In genomic region chr7:45068236-45069023, GRCh38 we compare ENCODE assay signal across 19 cellular contexts. TPM values are rescaled to one million over a fixed set of nuclear protein-coding genes. Genes with fewer than 3 reads are reported as not detected.
DNase-seq lines count a peak whose midpoint lies in the region; ATAC-seq and TF ChIP-seq lines count a peak whose summit lies in the region.
"Had no signal": no experiment of that assay in that cellular context is flagged by ENCODE, and none has a peak within 500 bp of the region (broad histone marks: within the 10 kb centered on the region; RNA-seq: fewer than 3 reads in every experiment).

No MANE protein-coding gene starts in this region.

- POLR2A ChIA-PET in activated CD4-positive, alpha-beta memory T cell treated with anti-CD3 and anti-CD28 coated beads for 36 hours (lab: Charles Lee): no interaction called here

- no peak for ATAC-seq in stimulated activated naive B cell treated with anti-CD40 and anti-IgM and Interleukin-4, amounts not matched to agents 10 μg/mL and 1 μg/mL and 100 μg/mL, for 72 hours (replicated peaks)
- no peak for ATAC-seq in HG03565 (IDR thresholded peaks at IDR 0.05; ENCODE audit: unreplicated experiment)
- ATAC-seq: T-cell had no signal

- H3K27me3 ChIP-seq in MM.1S (replicated peaks; ENCODE audit: insufficient read depth, low read length): no peaks in the 10 kb centered on the region
- H3K27me3 ChIP-seq: suprapubic skin had no signal

- peaks cover 15% of the 10 kb centered on the region; the same call in 1 of the 2 replicates for H4K20me1 ChIP-seq in MM.1S (ENCODE audit: insufficient read depth, low read length)

- H3K9ac ChIP-seq in MM.1S (ENCODE audit: low read length): no peak overlapping the region

- H3K4me3 ChIP-seq in MM.1S (ENCODE audit: low read length): no peak overlapping the region
- H3K4me3 ChIP-seq: HAP-1, suprapubic skin had no signal

- no peak overlapping the region for H3K27ac ChIP-seq in MM.1S (ENCODE audit: low read length)
- H3K27ac ChIP-seq: suprapubic skin had no signal

- H3K4me2 ChIP-seq in MM.1S (ENCODE audit: low read depth, low read length): no peak overlapping the region

- CTCF ChIA-PET in activated CD4-positive, alpha-beta memory T cell treated with anti-CD3 and anti-CD28 coated beads for 36 hours (lab: Charles Lee): interaction anchor here (2.1 kb wide), 1 partner anchor 68 kb away, joined by 7 read pairs; no protein-coding TSS in a partner anchor

- DNase-seq in activated naive CD8-positive, alpha-beta T cell treated with anti-CD3 and anti-CD28 coated beads for 36 hours: no peak
- DNase-seq in activated CD4-positive, alpha-beta memory T cell treated with anti-CD3 and anti-CD28 coated beads for 36 hours: no peak
- DNase-seq in immature natural killer cell: no peak
- no peak for DNase-seq in stimulated activated naive B cell treated with anti-CD40 and anti-IgM and Interleukin-4, amounts not matched to agents 10 μg/mL and 1 μg/mL and 100 μg/mL, for 72 hours
- no peak for DNase-seq in MM.1S
- no peak for DNase-seq in OCI-M2 (lab: John Stamatoyannopoulos, UW; ENCODE audit: unreplicated experiment)
- DNase-seq: activated B cell treated with CpG ODN at 0.5 μM for 24 hours; activated CD8-positive, alpha-beta memory T cell treated with anti-CD3 and anti-CD28 coated beads, Interleukin-2, amount 50 U/mL, for 4 hours; effector CD4-positive, alpha-beta T cell; KG1; NCI-H1930; Right ventricle myocardium superior; T-cell had no signal

- no peaks in the 10 kb centered on the region for H3K4me1 ChIP-seq in MM.1S (ENCODE audit: low read length)
- H3K4me1 ChIP-seq: HAP-1 had no signal

- H2AFZ ChIP-seq in MM.1S (ENCODE audit: low read length): no peak overlapping the region

- TF ChIP-seq CTCF in MM.1S (IDR thresholded peaks at IDR 0.05; ENCODE audit: low read length): no peak

- no peaks in the 10 kb centered on the region for H3K9me3 Mint-ChIP-seq in activated naive CD8-positive, alpha-beta T cell (ENCODE audit: low read depth)
- no peaks in the 10 kb centered on the region for H3K9me3 Mint-ChIP-seq in activated naive CD8-positive, alpha-beta T cell treated with anti-CD3 and anti-CD28 coated beads for 36 hours
- no peaks in the 10 kb centered on the region for H3K9me3 Mint-ChIP-seq in activated CD4-positive, alpha-beta memory T cell treated with anti-CD3 and anti-CD28 coated beads for 36 hours
- H3K9me3 Mint-ChIP-seq in immature natural killer cell: no peaks in the 10 kb centered on the region
- no peaks in the 10 kb centered on the region for H3K9me3 Mint-ChIP-seq in stimulated activated naive B cell treated with anti-CD40 and anti-IgM and Interleukin-4, amounts not matched to agents 10 μg/mL and 1 μg/mL and 100 μg/mL, for 72 hours
- H3K9me3 Mint-ChIP-seq: activated B cell treated with CpG ODN at 0.5 μM for 24 hours, nephron, T-cell had no signal

- peaks cover 15% of the 10 kb centered on the region for H3K4me1 Mint-ChIP-seq in activated naive CD8-positive, alpha-beta T cell (ENCODE audit: low read depth)
- H3K4me1 Mint-ChIP-seq in activated naive CD8-positive, alpha-beta T cell treated with anti-CD3 and anti-CD28 coated beads for 36 hours: peaks cover 9% of the 10 kb centered on the region
- peaks cover 7% of the 10 kb centered on the region for H3K4me1 Mint-ChIP-seq in activated CD4-positive, alpha-beta memory T cell treated with anti-CD3 and anti-CD28 coated beads for 36 hours (ENCODE audit: low read depth)
- H3K4me1 Mint-ChIP-seq in immature natural killer cell: peaks cover 66 to 75% of the 10 kb centered on the region in 2 donors
- peaks cover 31 to 56% of the 10 kb centered on the region in 2 donors for H3K4me1 Mint-ChIP-seq in stimulated activated naive B cell treated with anti-CD40 and anti-IgM and Interleukin-4, amounts not matched to agents 10 μg/mL and 1 μg/mL and 100 μg/mL, for 72 hours
- H3K4me1 Mint-ChIP-seq: nephron had no signal

- no peak overlapping the region for H3K4me3 Mint-ChIP-seq in activated naive CD8-positive, alpha-beta T cell
- no peak overlapping the region for H3K4me3 Mint-ChIP-seq in activated naive CD8-positive, alpha-beta T cell treated with anti-CD3 and anti-CD28 coated beads for 36 hours
- H3K4me3 Mint-ChIP-seq in activated CD4-positive, alpha-beta memory T cell treated with anti-CD3 and anti-CD28 coated beads for 36 hours: no peak overlapping the region
- peak overlapping the region in 1 of 5 donors; percentile 36 for H3K4me3 Mint-ChIP-seq in immature natural killer cell
- peak overlapping the region in 1 of 2 donors; percentile 17 for H3K4me3 Mint-ChIP-seq in stimulated activated naive B cell treated with anti-CD40 and anti-IgM and Interleukin-4, amounts not matched to agents 10 μg/mL and 1 μg/mL and 100 μg/mL, for 72 hours
- H3K4me3 Mint-ChIP-seq: activated B cell treated with CpG ODN at 0.5 μM for 24 hours, nephron, T-cell had no signal

- H3K79me2 ChIP-seq in MM.1S (ENCODE audit: low read length): peaks cover 91% of the 10 kb centered on the region

- peak overlapping the region; percentile 61 for H3K27ac Mint-ChIP-seq in activated naive CD8-positive, alpha-beta T cell
- H3K27ac Mint-ChIP-seq in activated naive CD8-positive, alpha-beta T cell treated with anti-CD3 and anti-CD28 coated beads for 36 hours: no peak overlapping the region
- H3K27ac Mint-ChIP-seq in activated CD4-positive, alpha-beta memory T cell treated with anti-CD3 and anti-CD28 coated beads for 36 hours: peak overlapping the region; percentile 28
- H3K27ac Mint-ChIP-seq in immature natural killer cell: peak overlapping the region in 4 of 6 donors; percentile 40 to 72 (median 60)
- peak overlapping the region; percentile 69 for H3K27ac Mint-ChIP-seq in stimulated activated naive B cell treated with anti-CD40 and anti-IgM and Interleukin-4, amounts not matched to agents 10 μg/mL and 1 μg/mL and 100 μg/mL, for 72 hours
- H3K27ac Mint-ChIP-seq: activated B cell treated with CpG ODN at 0.5 μM for 24 hours, nephron had no signal

- H3K27me3 Mint-ChIP-seq in activated naive CD8-positive, alpha-beta T cell: no peaks in the 10 kb centered on the region
- H3K27me3 Mint-ChIP-seq in activated naive CD8-positive, alpha-beta T cell treated with anti-CD3 and anti-CD28 coated beads for 36 hours: no peaks in the 10 kb centered on the region
- no peaks in the 10 kb centered on the region for H3K27me3 Mint-ChIP-seq in activated CD4-positive, alpha-beta memory T cell treated with anti-CD3 and anti-CD28 coated beads for 36 hours
- H3K27me3 Mint-ChIP-seq in immature natural killer cell (ENCODE audit: low read depth in 3 of 3): peaks cover 0 to 4% (median 2%) of the 10 kb centered on the region in 3 donors
- no peaks in the 10 kb centered on the region for H3K27me3 Mint-ChIP-seq in stimulated activated naive B cell treated with anti-CD40 and anti-IgM and Interleukin-4, amounts not matched to agents 10 μg/mL and 1 μg/mL and 100 μg/mL, for 72 hours
- H3K27me3 Mint-ChIP-seq: activated B cell treated with CpG ODN at 0.5 μM for 24 hours, T-cell had no signal

- H3F3A ChIP-seq in MM.1S (ENCODE audit: insufficient read depth, low read length): no peaks in the 10 kb centered on the region

- peaks cover 3% of the 10 kb centered on the region for H3K36me3 Mint-ChIP-seq in activated naive CD8-positive, alpha-beta T cell
- peaks cover 13% of the 10 kb centered on the region for H3K36me3 Mint-ChIP-seq in activated naive CD8-positive, alpha-beta T cell treated with anti-CD3 and anti-CD28 coated beads for 36 hours
- peaks cover 48% of the 10 kb centered on the region for H3K36me3 Mint-ChIP-seq in activated CD4-positive, alpha-beta memory T cell treated with anti-CD3 and anti-CD28 coated beads for 36 hours
- H3K36me3 Mint-ChIP-seq in immature natural killer cell: peaks cover 0 to 44% (median 27%) of the 10 kb centered on the region in 3 donors
- peaks cover 51 to 79% of the 10 kb centered on the region in 2 donors for H3K36me3 Mint-ChIP-seq in stimulated activated naive B cell treated with anti-CD40 and anti-IgM and Interleukin-4, amounts not matched to agents 10 μg/mL and 1 μg/mL and 100 μg/mL, for 72 hours

- H3K9me2 ChIP-seq in MM.1S (replicated peaks; ENCODE audit: insufficient read depth, low read length): no peaks in the 10 kb centered on the region

- H3K36me3 ChIP-seq in MM.1S (replicated peaks; ENCODE audit: insufficient read depth, low read length): peaks cover 24% of the 10 kb centered on the region
- H3K36me3 ChIP-seq: HAP-1 had no signal

- no peaks in the 10 kb centered on the region for H3K9me3 ChIP-seq in MM.1S (replicated peaks; ENCODE audit: insufficient read depth, low read length)
- H3K9me3 ChIP-seq: HAP-1, suprapubic skin had no signal

- intact Hi-C loops in activated CD4-positive, alpha-beta memory T cell treated with anti-CD3 and anti-CD28 coated beads for 36 hours (cut with micrococcal nuclease): no loop called here

RNA-seq across cellular contexts. Expression of gene NACAD, which starts 20.3 kb away (rescaled TPM):
- under 1 TPM; 0.35 to 0.50 TPM for total RNA-seq in activated naive CD8-positive, alpha-beta T cell treated with anti-CD3 and anti-CD28 coated beads for 36 hours
- total RNA-seq in activated CD4-positive, alpha-beta memory T cell treated with anti-CD3 and anti-CD28 coated beads for 36 hours: under 1 TPM; 0.10 to 0.21 TPM
- under 1 TPM in 2 of 3 donors, not detected in 1; 0.26 to 0.65 TPM for polyA plus RNA-seq in immature natural killer cell
- total RNA-seq: NCI-H460 had no signal

RNA-seq across cellular contexts. Expression of gene TBRG4, which starts 43.1 kb away (rescaled TPM):
- 100 to 1,000 TPM; 205 to 207 TPM for total RNA-seq in activated naive CD8-positive, alpha-beta T cell treated with anti-CD3 and anti-CD28 coated beads for 36 hours
- total RNA-seq in activated CD4-positive, alpha-beta memory T cell treated with anti-CD3 and anti-CD28 coated beads for 36 hours: 100 to 1,000 TPM; 135 to 137 TPM
- 10 to 100 TPM; 39.5 to 56.9 (median 52.2) TPM for polyA plus RNA-seq in immature natural killer cell
